Comparison of ENCODE assay signal across 8 cellular contexts in genomic region chr1:17679856-17680255, GRCh38.
"Had no signal": no experiment of that assay in that cellular context is flagged by ENCODE, and none has a peak within 500 bp of the region (broad histone marks: within the 10 kb centered on the region; RNA-seq: fewer than 3 reads in every experiment).

No MANE protein-coding gene starts in this region.

- H3K4me2 ChIP-seq: GM23338 had no signal

- H3K4me3 ChIP-seq: GM23338, K562 had no signal

- H3K27ac ChIP-seq: HL-60 had no signal

- H2AFZ ChIP-seq: GM23338 had no signal

- ATAC-seq: GM23338, K562 had no signal

- DNase-seq: H9, HCEC 1CT, HFFc6, IMR-90, KG1 had no signal
